Comparison of ENCODE assay signal across 16 cellular contexts in the genomic region with DNA sequence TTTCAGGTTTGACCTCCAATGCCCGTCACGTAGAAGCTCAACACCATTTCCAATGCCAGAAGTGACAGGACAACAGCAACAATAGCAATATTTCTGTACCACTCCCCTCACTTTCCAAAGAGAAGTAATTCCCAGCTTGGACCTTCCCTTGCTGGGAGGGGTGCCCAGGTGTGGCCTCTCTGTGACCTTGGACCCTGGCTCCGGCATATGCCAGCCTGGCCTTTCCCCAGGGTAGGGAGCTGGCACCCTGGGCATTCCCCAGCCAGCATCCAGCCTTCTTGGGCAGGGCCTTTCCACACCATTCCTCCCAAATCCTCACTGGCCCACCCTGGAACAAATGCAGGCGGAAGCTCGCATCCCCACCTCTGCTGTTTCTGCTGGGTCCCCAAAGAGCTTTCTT. TPM values are rescaled to one million over a fixed set of nuclear protein-coding genes. Genes with fewer than 3 reads are reported as not detected.
"Had no signal": no experiment of that assay in that cellular context is flagged by ENCODE, and none has a peak within 500 bp of the region (broad histone marks: within the 10 kb centered on the region; RNA-seq: fewer than 3 reads in every experiment).

No MANE protein-coding gene starts in this region.

RNA-seq across cellular contexts. Expression of a gene that starts 37.1 kb away (rescaled TPM):
- total RNA-seq: activated naive CD4-positive, alpha-beta T cell treated with anti-CD3 and anti-CD28 coated beads for 36 hours; activated naive CD4-positive, alpha-beta T cell treated with anti-CD3 and anti-CD28 coated beads, Interleukin-2, amount 50 U/mL, for 72 hours; activated naive CD8-positive, alpha-beta T cell treated with anti-CD3 and anti-CD28 coated beads for 36 hours; activated T-cell treated with anti-CD3 and anti-CD28 coated beads, Interleukin-2, amount 50 U/mL, for 4 hours; activated T-helper 1 cell treated with anti-CD3 and anti-CD28 coated beads, Interleukin-12 subunit alpha, Interleukin-12 subunit beta, Interleukin-2, Interleukin-4 antibody, amounts not matched to agents 30 ng/mL and 10 ng/mL and 1 ng/mL, durations not matched to agents 14 hours and 24 hours and 36 hours; activated T-helper 17 cell treated with anti-CD3 and anti-CD28 coated beads, Interleukin-2, amount 50 U/mL, for 72 hours; activated T-helper 2 cell treated with anti-CD3 and anti-CD28 coated beads, Interferon-gamma antibody, Interleukin-2, Interleukin-4, amounts not matched to agents 10 μg/mL and 5 μg/mL and 100 μg/mL, durations not matched to agents 14 hours and 24 hours and 36 hours; aorta; ascending aorta; body of pancreas; cardiac septum; cerebellum had no signal

RNA-seq across cellular contexts. Expression of a gene that starts 53.1 kb away (rescaled TPM):
- total RNA-seq: activated naive CD4-positive, alpha-beta T cell treated with anti-CD3 and anti-CD28 coated beads for 36 hours; activated naive CD4-positive, alpha-beta T cell treated with anti-CD3 and anti-CD28 coated beads, Interleukin-2, amount 50 U/mL, for 72 hours; activated naive CD8-positive, alpha-beta T cell treated with anti-CD3 and anti-CD28 coated beads for 36 hours; activated naive CD8-positive, alpha-beta T cell treated with anti-CD3 and anti-CD28 coated beads, Interleukin-2, amount 10 ng/mL, durations not matched to agents 7 days and 5 days; activated T-cell treated with anti-CD3 and anti-CD28 coated beads, Interleukin-2, amount 50 U/mL, for 4 hours; activated T-cell treated with anti-CD3 and anti-CD28 coated beads, Interleukin-2, amount 50 U/mL, for 72 hours; activated T-helper 1 cell treated with anti-CD3 and anti-CD28 coated beads, Interleukin-12 subunit alpha, Interleukin-12 subunit beta, Interleukin-2, Interleukin-4 antibody, amounts not matched to agents 30 ng/mL and 10 ng/mL and 1 ng/mL, durations not matched to agents 14 hours and 24 hours and 36 hours; activated T-helper 17 cell treated with anti-CD3 and anti-CD28 coated beads, Interleukin-2, amount 50 U/mL, for 72 hours; activated T-helper 2 cell treated with anti-CD3 and anti-CD28 coated beads, Interferon-gamma antibody, Interleukin-2, Interleukin-4, amounts not matched to agents 10 μg/mL and 5 μg/mL and 100 μg/mL, durations not matched to agents 14 hours and 24 hours and 36 hours; aorta; ascending aorta; body of pancreas; breast epithelium; bronchial epithelial cell; cardiac septum had no signal
- polyA plus RNA-seq: aorta had no signal
